Comparison of ENCODE assay signal across 25 cellular contexts in the genomic region with DNA sequence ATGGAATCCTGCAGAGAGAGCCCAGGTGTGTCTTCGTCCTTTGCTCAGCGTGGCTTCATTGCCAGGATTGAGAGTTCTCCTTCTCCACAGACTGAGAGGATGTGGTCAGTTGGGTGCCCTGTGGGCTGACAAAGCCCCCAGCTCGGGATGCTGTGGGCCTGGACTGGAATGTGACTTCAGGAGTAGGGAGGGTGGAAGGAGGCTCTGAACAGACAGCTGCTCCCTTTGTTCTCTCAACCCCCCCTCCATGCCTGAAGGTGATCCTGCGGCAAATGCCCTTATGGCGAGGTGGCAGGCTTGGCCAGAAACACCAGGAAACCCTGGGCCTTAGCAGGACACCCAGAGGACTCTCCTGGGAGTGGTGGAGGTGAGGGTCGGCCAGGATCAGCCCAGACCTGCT. TPM values are rescaled to one million over a fixed set of nuclear protein-coding genes. Genes with fewer than 3 reads are reported as not detected.
"Had no signal": no experiment of that assay in that cellular context is flagged by ENCODE, and none has a peak within 500 bp of the region (broad histone marks: within the 10 kb centered on the region; RNA-seq: fewer than 3 reads in every experiment).

No MANE protein-coding gene starts in this region.

- DNase-seq: activated CD4-positive, alpha-beta memory T cell treated with anti-CD3 and anti-CD28 coated beads, Interleukin-2, amount 10 ng/mL, durations not matched to agents 7 days and 5 days; activated CD4-positive, alpha-beta T cell treated with anti-CD3 and anti-CD28 coated beads, Interleukin-2, amount 50 U/mL, for 1 hour; activated CD4-positive, CD25-positive, alpha-beta regulatory T cell; activated gamma-delta T cell treated with Interleukin-2 at 50 U/mL for 16 hours; activated naive CD4-positive, alpha-beta T cell treated with anti-CD3 and anti-CD28 coated beads, Interleukin-2, amount 10 ng/mL, durations not matched to agents 7 days and 5 days; activated naive CD8-positive, alpha-beta T cell treated with anti-CD3 and anti-CD28 coated beads for 36 hours; activated T-cell treated with anti-CD3 and anti-CD28 coated beads for 4 hours; activated T-cell treated with anti-CD3 and anti-CD28 coated beads, Interleukin-2, amount 50 U/mL, for 72 hours; brain microvascular endothelial cell; caudate nucleus; MG63; MV-4-11; NCI-H1092 treated with DMSO at 0.1 percent for 48 hours; NCI-H1417 treated with DMSO at 0.1 percent for 48 hours; NCI-H1694 treated with DMSO at 0.1 percent for 48 hours; NCI-H2081; NCI-H510A treated with DMSO at 0.1 percent for 48 hours; SIG-M5; T-helper 1 cell had no signal

- H3K27me3 Mint-ChIP-seq: activated CD4-positive, alpha-beta memory T cell treated with anti-CD3 and anti-CD28 coated beads, Interleukin-2, amount 10 ng/mL, durations not matched to agents 7 days and 5 days; activated naive CD4-positive, alpha-beta T cell treated with anti-CD3 and anti-CD28 coated beads, Interleukin-2, amount 10 ng/mL, durations not matched to agents 7 days and 5 days; activated naive CD8-positive, alpha-beta T cell treated with anti-CD3 and anti-CD28 coated beads for 36 hours had no signal

- H3K36me3 ChIP-seq: brain microvascular endothelial cell, MG63 had no signal

- H3K9me3 ChIP-seq: MG63 had no signal

- H3K4me3 Mint-ChIP-seq: activated CD4-positive, alpha-beta memory T cell treated with anti-CD3 and anti-CD28 coated beads, Interleukin-2, amount 10 ng/mL, durations not matched to agents 7 days and 5 days; activated naive CD4-positive, alpha-beta T cell treated with anti-CD3 and anti-CD28 coated beads, Interleukin-2, amount 10 ng/mL, durations not matched to agents 7 days and 5 days; activated naive CD8-positive, alpha-beta T cell treated with anti-CD3 and anti-CD28 coated beads for 36 hours; activated T-cell treated with anti-CD3 and anti-CD28 coated beads, Interleukin-2, amount 50 U/mL, for 72 hours had no signal

- H3K9ac ChIP-seq: KMS-11 had no signal

- H3K4me3 ChIP-seq: MG63, SK-N-MC had no signal

- H3K4me1 Mint-ChIP-seq: activated CD4-positive, alpha-beta memory T cell treated with anti-CD3 and anti-CD28 coated beads, Interleukin-2, amount 10 ng/mL, durations not matched to agents 7 days and 5 days; activated naive CD4-positive, alpha-beta T cell treated with anti-CD3 and anti-CD28 coated beads, Interleukin-2, amount 10 ng/mL, durations not matched to agents 7 days and 5 days; activated naive CD8-positive, alpha-beta T cell treated with anti-CD3 and anti-CD28 coated beads for 36 hours had no signal

- ATAC-seq: activated T-cell treated with anti-CD3 and anti-CD28 coated beads, Interleukin-2, amount 50 U/mL, for 72 hours had no signal

- H3K27ac ChIP-seq: brain microvascular endothelial cell, KMS-11, SK-N-MC, VCaP had no signal

- H3K4me2 ChIP-seq: KMS-11 had no signal

- H3K27me3 ChIP-seq: brain microvascular endothelial cell, MG63 had no signal

- H3K36me3 Mint-ChIP-seq: activated naive CD4-positive, alpha-beta T cell treated with anti-CD3 and anti-CD28 coated beads, Interleukin-2, amount 10 ng/mL, durations not matched to agents 7 days and 5 days; activated naive CD8-positive, alpha-beta T cell treated with anti-CD3 and anti-CD28 coated beads for 36 hours had no signal

- H3K27ac Mint-ChIP-seq: activated CD4-positive, alpha-beta memory T cell treated with anti-CD3 and anti-CD28 coated beads, Interleukin-2, amount 10 ng/mL, durations not matched to agents 7 days and 5 days; activated naive CD4-positive, alpha-beta T cell treated with anti-CD3 and anti-CD28 coated beads, Interleukin-2, amount 10 ng/mL, durations not matched to agents 7 days and 5 days; activated naive CD8-positive, alpha-beta T cell treated with anti-CD3 and anti-CD28 coated beads for 36 hours; activated T-cell treated with anti-CD3 and anti-CD28 coated beads, Interleukin-2, amount 50 U/mL, for 72 hours; activated T-helper 2 cell treated with anti-CD3 and anti-CD28 coated beads, Interferon-gamma antibody, Interleukin-2, Interleukin-4, amounts not matched to agents 10 μg/mL and 5 μg/mL and 100 μg/mL, durations not matched to agents 14 hours and 24 hours and 36 hours had no signal

- H3K9me3 Mint-ChIP-seq: activated CD4-positive, alpha-beta memory T cell treated with anti-CD3 and anti-CD28 coated beads, Interleukin-2, amount 10 ng/mL, durations not matched to agents 7 days and 5 days; activated naive CD4-positive, alpha-beta T cell treated with anti-CD3 and anti-CD28 coated beads, Interleukin-2, amount 10 ng/mL, durations not matched to agents 7 days and 5 days; activated naive CD8-positive, alpha-beta T cell treated with anti-CD3 and anti-CD28 coated beads for 36 hours; activated T-cell treated with anti-CD3 and anti-CD28 coated beads, Interleukin-2, amount 50 U/mL, for 72 hours; activated T-helper 2 cell treated with anti-CD3 and anti-CD28 coated beads, Interferon-gamma antibody, Interleukin-2, Interleukin-4, amounts not matched to agents 10 μg/mL and 5 μg/mL and 100 μg/mL, durations not matched to agents 14 hours and 24 hours and 36 hours had no signal

RNA-seq across cellular contexts. Expression of a gene that starts 1.8 kb away (rescaled TPM):
- total RNA-seq: activated CD4-positive, alpha-beta memory T cell treated with anti-CD3 and anti-CD28 coated beads, Interleukin-2, amount 10 ng/mL, durations not matched to agents 7 days and 5 days; activated CD8-positive, alpha-beta memory T cell treated with anti-CD3 and anti-CD28 coated beads for 36 hours; activated naive CD8-positive, alpha-beta T cell treated with anti-CD3 and anti-CD28 coated beads for 36 hours; activated T-cell treated with anti-CD3 and anti-CD28 coated beads, Interleukin-2, amount 50 U/mL, for 72 hours; activated T-helper 2 cell treated with anti-CD3 and anti-CD28 coated beads, Interferon-gamma antibody, Interleukin-2, Interleukin-4, amounts not matched to agents 10 μg/mL and 5 μg/mL and 100 μg/mL, durations not matched to agents 14 hours and 24 hours and 36 hours; T-helper 2 cell treated with Interferon-gamma antibody and Interleukin-4, amounts not matched to agents 100 ng/mL and 5 ng/mL, for 36 hours had no signal

RNA-seq across cellular contexts. Expression of a gene that starts 54.8 kb away (rescaled TPM):
- total RNA-seq: activated CD4-positive, alpha-beta memory T cell treated with anti-CD3 and anti-CD28 coated beads, Interleukin-2, amount 10 ng/mL, durations not matched to agents 7 days and 5 days; activated CD8-positive, alpha-beta memory T cell treated with anti-CD3 and anti-CD28 coated beads for 36 hours; activated naive CD8-positive, alpha-beta T cell treated with anti-CD3 and anti-CD28 coated beads for 36 hours; activated T-cell treated with anti-CD3 and anti-CD28 coated beads, Interleukin-2, amount 50 U/mL, for 72 hours; activated T-helper 2 cell treated with anti-CD3 and anti-CD28 coated beads, Interferon-gamma antibody, Interleukin-2, Interleukin-4, amounts not matched to agents 10 μg/mL and 5 μg/mL and 100 μg/mL, durations not matched to agents 14 hours and 24 hours and 36 hours; T-helper 2 cell treated with Interferon-gamma antibody and Interleukin-4, amounts not matched to agents 100 ng/mL and 5 ng/mL, for 36 hours had no signal
